Comparison of ENCODE assay signal across 1 cellular context in the genomic region with DNA sequence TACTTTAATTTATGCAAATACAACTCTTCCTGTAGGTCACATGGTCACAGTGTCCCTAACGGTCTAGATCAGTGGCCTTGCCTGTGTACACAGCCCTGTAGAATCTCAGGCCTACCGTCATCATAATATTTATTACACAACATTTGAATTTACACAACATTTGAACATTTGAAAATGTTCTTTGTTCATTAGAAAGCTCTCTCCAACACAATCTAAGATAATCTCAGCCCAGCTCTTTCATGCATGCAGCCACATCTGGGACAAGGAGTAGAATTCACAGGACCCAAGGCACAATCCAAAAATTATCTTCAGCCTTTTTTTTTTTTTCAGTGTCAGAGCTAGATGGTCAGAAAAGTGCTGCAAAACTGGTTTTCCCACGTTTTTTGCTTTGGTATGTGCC.
TF ChIP-seq lines count a peak whose summit lies in the region.

No MANE protein-coding gene starts in this region.

TF ChIP-seq in IMR-90, 13 proteins besides CTCF, POLR2A, EP300 and RAD21:
- TF ChIP-seq, protein P1, sequence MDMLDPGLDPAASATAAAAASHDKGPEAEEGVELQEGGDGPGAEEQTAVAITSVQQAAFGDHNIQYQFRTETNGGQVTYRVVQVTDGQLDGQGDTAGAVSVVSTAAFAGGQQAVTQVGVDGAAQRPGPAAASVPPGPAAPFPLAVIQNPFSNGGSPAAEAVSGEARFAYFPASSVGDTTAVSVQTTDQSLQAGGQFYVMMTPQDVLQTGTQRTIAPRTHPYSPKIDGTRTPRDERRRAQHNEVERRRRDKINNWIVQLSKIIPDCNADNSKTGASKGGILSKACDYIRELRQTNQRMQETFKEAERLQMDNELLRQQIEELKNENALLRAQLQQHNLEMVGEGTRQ (IDR thresholded peaks at IDR 0.05; ENCODE audit: low read depth, low read length) = no peak
- TF ChIP-seq MAZ (IDR thresholded peaks at IDR 0.05; ENCODE audit: borderline replicate concordance, low read depth, low read length) (no peak), RFX5 (IDR thresholded peaks at IDR 0.05; ENCODE audit: low read depth, low read length) (no peak), CEBPB (IDR thresholded peaks at IDR 0.05; ENCODE audit: low read depth, low read length) (no peak), SMC3 (IDR thresholded peaks at IDR 0.05; ENCODE audit: low read depth, low read length) (no peak), NFE2L2 (IDR thresholded peaks at IDR 0.05; ENCODE audit: low read depth, low read length) (no peak), CHD1 (IDR thresholded peaks at IDR 0.05; ENCODE audit: low read depth, low read length) (no peak), MXI1 (IDR thresholded peaks at IDR 0.05; ENCODE audit: borderline replicate concordance, low read depth, low read length) (no peak), FOS (IDR thresholded peaks at IDR 0.05; ENCODE audit: low read depth, low read length) (no peak), BHLHE40 (IDR thresholded peaks at IDR 0.05; ENCODE audit: low read depth, low read length) (no peak), RCOR1 (IDR thresholded peaks at IDR 0.05; ENCODE audit: insufficient replicate concordance, low read length) (no peak), MAFK (IDR thresholded peaks at IDR 0.05; ENCODE audit: low read depth, low read length) (no peak)
- TF ChIP-seq, protein P2, sequence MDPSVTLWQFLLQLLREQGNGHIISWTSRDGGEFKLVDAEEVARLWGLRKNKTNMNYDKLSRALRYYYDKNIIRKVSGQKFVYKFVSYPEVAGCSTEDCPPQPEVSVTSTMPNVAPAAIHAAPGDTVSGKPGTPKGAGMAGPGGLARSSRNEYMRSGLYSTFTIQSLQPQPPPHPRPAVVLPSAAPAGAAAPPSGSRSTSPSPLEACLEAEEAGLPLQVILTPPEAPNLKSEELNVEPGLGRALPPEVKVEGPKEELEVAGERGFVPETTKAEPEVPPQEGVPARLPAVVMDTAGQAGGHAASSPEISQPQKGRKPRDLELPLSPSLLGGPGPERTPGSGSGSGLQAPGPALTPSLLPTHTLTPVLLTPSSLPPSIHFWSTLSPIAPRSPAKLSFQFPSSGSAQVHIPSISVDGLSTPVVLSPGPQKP (IDR thresholded peaks at IDR 0.05; ENCODE audit: borderline replicate concordance, low read depth, low read length) = no peak
TF ChIP-seq in IMR-90: peak in this region for 0.
